ENCODE assay signal across 21 cellular contexts in the genomic region with DNA sequence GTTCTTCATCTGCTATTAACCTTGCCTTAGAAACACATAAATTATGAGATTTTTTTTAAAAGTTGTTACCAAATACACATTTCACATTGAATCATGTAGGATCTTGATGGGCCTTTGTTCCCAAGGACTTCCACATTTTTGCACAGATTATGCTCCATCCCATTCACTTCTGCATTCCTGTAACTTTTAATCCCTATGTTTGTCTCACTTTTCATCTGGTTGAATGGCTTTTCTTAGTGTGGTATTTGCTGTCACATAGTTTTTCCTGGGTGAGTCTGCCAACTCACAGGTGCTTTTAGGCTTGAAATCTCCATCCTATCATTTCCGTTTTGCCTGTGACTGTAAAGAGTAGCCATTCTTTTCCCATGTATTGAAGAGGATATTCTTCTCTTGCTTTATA.
"Had no signal": no experiment of that assay in that cellular context is flagged by ENCODE, and none has a peak within 500 bp of the region (broad histone marks: within the 10 kb centered on the region; RNA-seq: fewer than 3 reads in every experiment).

No MANE protein-coding gene starts in this region.

- H3K4me3 ChIP-seq: SJSA1, SK-N-MC had no signal

- ATAC-seq: HepG2, T-cell had no signal

- H3K4me1 Mint-ChIP-seq: T-cell had no signal

- H3K9me3 ChIP-seq: SJSA1 had no signal

- H3K27ac ChIP-seq: SJSA1 had no signal

- H3K9me3 Mint-ChIP-seq: T-cell had no signal

- DNase-seq: IMR-90, Kasumi-1, KG1, MM.1S, NCI-H1092 treated with DMSO at 0.1 percent for 48 hours, NCI-H1436, NCI-H187 treated with DMSO at 0.1 percent for 48 hours, NCI-H2029 treated with DMSO at 0.1 percent for 48 hours, NCI-H2227 treated with DMSO at 0.1 percent for 48 hours, NCI-H446, NCI-H510A, NCI-H524 treated with DMSO at 0.1 percent for 48 hours, NCI-H69, NCI-H774, Right ventricle myocardium superior, RPMI8226, SIG-M5, T-cell had no signal

- H3K27ac Mint-ChIP-seq: T-cell had no signal

- H3K4me3 Mint-ChIP-seq: T-cell had no signal

- H3K27me3 Mint-ChIP-seq: T-cell had no signal

- H3K27me3 ChIP-seq: SJSA1 had no signal
